In genomic region chr12:106999444-106999843, GRCh38 we compare ENCODE assay signal across 1 cellular context.
TF ChIP-seq lines count a peak whose summit lies in the region.

No MANE protein-coding gene starts in this region.

TF ChIP-seq in K562, 482 proteins besides CTCF, POLR2A, EP300 and RAD21 (continued from another document):
- TF ChIP-seq, protein P1, sequence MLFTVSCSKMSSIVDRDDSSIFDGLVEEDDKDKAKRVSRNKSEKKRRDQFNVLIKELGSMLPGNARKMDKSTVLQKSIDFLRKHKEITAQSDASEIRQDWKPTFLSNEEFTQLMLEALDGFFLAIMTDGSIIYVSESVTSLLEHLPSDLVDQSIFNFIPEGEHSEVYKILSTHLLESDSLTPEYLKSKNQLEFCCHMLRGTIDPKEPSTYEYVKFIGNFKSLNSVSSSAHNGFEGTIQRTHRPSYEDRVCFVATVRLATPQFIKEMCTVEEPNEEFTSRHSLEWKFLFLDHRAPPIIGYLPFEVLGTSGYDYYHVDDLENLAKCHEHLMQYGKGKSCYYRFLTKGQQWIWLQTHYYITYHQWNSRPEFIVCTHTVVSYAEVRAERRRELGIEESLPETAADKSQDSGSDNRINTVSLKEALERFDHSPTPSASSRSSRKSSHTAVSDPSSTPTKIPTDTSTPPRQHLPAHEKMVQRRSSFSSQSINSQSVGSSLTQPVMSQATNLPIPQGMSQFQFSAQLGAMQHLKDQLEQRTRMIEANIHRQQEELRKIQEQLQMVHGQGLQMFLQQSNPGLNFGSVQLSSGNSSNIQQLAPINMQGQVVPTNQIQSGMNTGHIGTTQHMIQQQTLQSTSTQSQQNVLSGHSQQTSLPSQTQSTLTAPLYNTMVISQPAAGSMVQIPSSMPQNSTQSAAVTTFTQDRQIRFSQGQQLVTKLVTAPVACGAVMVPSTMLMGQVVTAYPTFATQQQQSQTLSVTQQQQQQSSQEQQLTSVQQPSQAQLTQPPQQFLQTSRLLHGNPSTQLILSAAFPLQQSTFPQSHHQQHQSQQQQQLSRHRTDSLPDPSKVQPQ (CRISPR knock-in tag; IDR thresholded peaks at IDR 0.05; ENCODE audit: borderline replicate concordance) = no peak
- no peak for TF ChIP-seq ZSCAN32 (CRISPR knock-in tag; IDR thresholded peaks at IDR 0.05)
- no peak for TF ChIP-seq ELF2 (CRISPR knock-in tag; IDR thresholded peaks at IDR 0.05)
- TF ChIP-seq FOXJ2 (tag; IDR thresholded peaks at IDR 0.05) = no peak
